8 cellular contexts compared by ENCODE assay signal in genomic region chr4:44448548-44449443, GRCh38. TPM values are rescaled to one million over a fixed set of nuclear protein-coding genes. Genes with fewer than 3 reads are reported as not detected.
DNase-seq lines count a peak whose midpoint lies in the region; ATAC-seq and TF ChIP-seq lines count a peak whose summit lies in the region.

KCTD8 (minus strand) TSS chr4:44448809.

- no peaks in the 10 kb centered on the region for H3K9me3 ChIP-seq in HUES6 (ENCODE audit: control insufficient read depth, insufficient read depth, low read depth, low read length)
- H3K9me3 ChIP-seq in Peyer's patch, result no peaks in the 10 kb centered on the region
- no peaks in the 10 kb centered on the region for H3K9me3 ChIP-seq in tibial artery

- H3K36me3 ChIP-seq in HUES6 (ENCODE audit: control insufficient read depth, insufficient read depth, low read length) (no peaks in the 10 kb centered on the region), Peyer's patch (no peaks in the 10 kb centered on the region), tibial artery (no peaks in the 10 kb centered on the region)

- H3K4me3 ChIP-seq in HUES6 (ENCODE audit: low read depth, low read length) (peak within 1 kb of the TSS; percentile 66), Peyer's patch (peak within 1 kb of the TSS; percentile 28 to 54 (median 44)), tibial artery (peak within 1 kb of the TSS; percentile 51 to 64)

- peaks cover 9% of the 10 kb centered on the region for H3K4me1 Mint-ChIP-seq in activated naive CD8-positive, alpha-beta T cell treated with anti-CD3 and anti-CD28 coated beads for 36 hours

- peaks cover 72% of the 10 kb centered on the region for H3K27me3 Mint-ChIP-seq in activated naive CD8-positive, alpha-beta T cell treated with anti-CD3 and anti-CD28 coated beads for 36 hours

- H3K27ac Mint-ChIP-seq in activated naive CD8-positive, alpha-beta T cell treated with anti-CD3 and anti-CD28 coated beads for 36 hours, result no peak within 1 kb of the TSS

- peaks cover 5% of the 10 kb centered on the region; the same call in 1 of the 2 replicates for H3K4me1 ChIP-seq in HUES6 (ENCODE audit: control insufficient read depth, insufficient read depth, low read length)
- H3K4me1 ChIP-seq in Peyer's patch, result peaks cover 0 to 22% (median 0%) of the 10 kb centered on the region in 4 donors
- peaks cover 0 to 35% (median 26%) of the 10 kb centered on the region in 4 donors for H3K4me1 ChIP-seq in tibial artery

- peak in 4 of 6 experiments; percentile 18 to 45 (median 37) for TF ChIP-seq CTCF in Peyer's patch (IDR thresholded peaks at IDR 0.05)
- peak; percentile 29 to 57 for TF ChIP-seq CTCF in tibial artery (IDR thresholded peaks at IDR 0.05)

- no peak for TF ChIP-seq POLR2A in Peyer's patch (IDR thresholded peaks at IDR 0.05)

- H3K4me3 Mint-ChIP-seq in activated naive CD8-positive, alpha-beta T cell treated with anti-CD3 and anti-CD28 coated beads for 36 hours, result peak within 1 kb of the TSS; percentile 71

- peak; percentile 96 for ATAC-seq in GM21526 (IDR thresholded peaks at IDR 0.05; ENCODE audit: low FRiP score, unreplicated experiment)

- peak within 1 kb of the TSS; percentile 40 for H3K9ac ChIP-seq in HUES6 (ENCODE audit: low read length)

- H3K27me3 ChIP-seq in HUES6 (ENCODE audit: control insufficient read depth, insufficient read depth, low read length), result peaks cover 66% of the 10 kb centered on the region
- H3K27me3 ChIP-seq in Peyer's patch, result no peaks in the 10 kb centered on the region
- peaks cover 0 to 41% of the 10 kb centered on the region in 2 donors for H3K27me3 ChIP-seq in tibial artery

- DNase-seq in DMS53 (lab: John Stamatoyannopoulos, UW) (peak; percentile 99), Peyer's patch (peak in 2 of 3 donors; percentile 71 to 72), head of caudate nucleus (peak; percentile 91 to 99 (median 97)), nucleus accumbens (lab: John Stamatoyannopoulos, UW) (peak; percentile 69 to 98 (median 94)), tibial artery (peak; percentile 76 to 94)
- peak; percentile 81 for DNase-seq in activated naive CD8-positive, alpha-beta T cell treated with anti-CD3 and anti-CD28 coated beads for 36 hours

- no peaks in the 10 kb centered on the region for H3K9me3 Mint-ChIP-seq in activated naive CD8-positive, alpha-beta T cell treated with anti-CD3 and anti-CD28 coated beads for 36 hours

- H3K27ac ChIP-seq in HUES6 (ENCODE audit: low read depth, low read length) (no peak within 1 kb of the TSS), Peyer's patch (peak within 1 kb of the TSS in 2 of 4 donors; percentile 55 to 59), tibial artery (peak within 1 kb of the TSS; percentile 46 to 92)

- no peaks in the 10 kb centered on the region for H3K36me3 Mint-ChIP-seq in activated naive CD8-positive, alpha-beta T cell treated with anti-CD3 and anti-CD28 coated beads for 36 hours

- intact Hi-C loops in head of caudate nucleus (cut with DNase I) (loop anchor here (10.0 kb wide), 1 partner anchor 194 kb away; no protein-coding TSS in a partner anchor), tibial artery (cut with DNase I; ENCODE audit: low total_unique reads) (no loop called here)

RNA-seq across cellular contexts. Expression of gene KCTD8, which starts in this region (rescaled TPM):
- total RNA-seq in Peyer's patch, result not detected
- total RNA-seq in activated naive CD8-positive, alpha-beta T cell treated with anti-CD3 and anti-CD28 coated beads for 36 hours, result not detected

Comparison
In these comparisons a context has a peak if more than half of its experiments do, and no peak if none do; other contexts are left out.
1. Peak in DNase-seq and H3K4me3 ChIP-seq in Peyer's patch; RNA of the gene not detected or under 1 TPM.
2. Peak in DNase-seq in activated naive CD8-positive, alpha-beta T cell treated with anti-CD3 and anti-CD28 coated beads for 36 hours; RNA of the gene not detected or under 1 TPM.